In the genomic region with DNA sequence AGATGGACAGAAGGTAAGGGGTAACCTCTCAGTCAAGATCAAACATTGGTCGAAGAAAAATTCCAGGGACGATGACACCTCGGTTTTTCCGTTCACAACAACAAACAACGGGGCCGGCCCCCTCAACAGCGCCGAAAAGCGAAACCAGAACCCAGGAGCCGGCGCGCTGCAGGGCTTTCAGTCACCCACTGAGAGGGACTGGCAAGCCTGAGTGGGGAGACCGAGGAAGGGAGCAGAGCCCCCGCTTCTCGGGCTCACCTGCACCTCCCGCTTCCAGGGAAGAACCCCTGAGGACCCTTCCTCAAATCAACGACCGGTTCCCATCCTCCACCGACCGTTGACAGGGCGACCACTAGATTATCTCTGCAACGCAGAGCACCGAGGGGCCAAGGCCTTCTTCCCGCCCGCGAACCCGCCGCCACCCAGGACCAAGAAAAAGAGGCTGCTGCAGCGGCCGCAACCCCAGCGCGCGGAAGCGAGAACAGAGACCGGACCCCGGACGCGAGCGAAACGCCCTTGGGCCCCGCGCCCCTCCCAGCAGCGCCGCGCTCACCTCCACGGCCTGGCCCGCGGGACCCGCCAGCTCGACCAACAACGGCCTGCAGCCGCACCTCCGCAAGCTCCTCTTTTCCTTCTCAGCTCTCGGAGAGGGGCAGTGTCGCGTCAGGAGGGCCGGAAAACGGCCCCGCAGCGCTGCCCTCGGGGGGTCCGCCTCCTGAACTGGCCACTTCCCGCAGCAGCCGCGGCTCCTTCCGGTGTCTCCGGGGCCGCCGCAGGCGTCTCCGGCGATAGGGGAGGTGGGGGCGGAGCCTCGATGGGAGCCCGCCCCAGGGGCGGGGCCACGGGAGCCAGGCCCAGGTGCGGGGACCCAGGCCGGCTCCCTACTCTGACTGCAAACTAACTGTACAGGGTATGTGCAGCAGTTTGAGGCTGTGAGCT, we compare ENCODE assay signal across 1 cellular context.
TF ChIP-seq lines count a peak whose summit lies in the region.

A gene (minus strand): TSS at position 763 of the 939 bp plus-strand sequence. CDS start 18,155 bp downstream, outside the sequence.

TF ChIP-seq in HepG2, 621 proteins besides CTCF, POLR2A, EP300 and RAD21 (continued from another document and continues in another):
- TF ChIP-seq, protein P1, sequence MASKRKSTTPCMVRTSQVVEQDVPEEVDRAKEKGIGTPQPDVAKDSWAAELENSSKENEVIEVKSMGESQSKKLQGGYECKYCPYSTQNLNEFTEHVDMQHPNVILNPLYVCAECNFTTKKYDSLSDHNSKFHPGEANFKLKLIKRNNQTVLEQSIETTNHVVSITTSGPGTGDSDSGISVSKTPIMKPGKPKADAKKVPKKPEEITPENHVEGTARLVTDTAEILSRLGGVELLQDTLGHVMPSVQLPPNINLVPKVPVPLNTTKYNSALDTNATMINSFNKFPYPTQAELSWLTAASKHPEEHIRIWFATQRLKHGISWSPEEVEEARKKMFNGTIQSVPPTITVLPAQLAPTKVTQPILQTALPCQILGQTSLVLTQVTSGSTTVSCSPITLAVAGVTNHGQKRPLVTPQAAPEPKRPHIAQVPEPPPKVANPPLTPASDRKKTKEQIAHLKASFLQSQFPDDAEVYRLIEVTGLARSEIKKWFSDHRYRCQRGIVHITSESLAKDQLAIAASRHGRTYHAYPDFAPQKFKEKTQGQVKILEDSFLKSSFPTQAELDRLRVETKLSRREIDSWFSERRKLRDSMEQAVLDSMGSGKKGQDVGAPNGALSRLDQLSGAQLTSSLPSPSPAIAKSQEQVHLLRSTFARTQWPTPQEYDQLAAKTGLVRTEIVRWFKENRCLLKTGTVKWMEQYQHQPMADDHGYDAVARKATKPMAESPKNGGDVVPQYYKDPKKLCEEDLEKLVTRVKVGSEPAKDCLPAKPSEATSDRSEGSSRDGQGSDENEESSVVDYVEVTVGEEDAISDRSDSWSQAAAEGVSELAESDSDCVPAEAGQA (IDR thresholded peaks at IDR 0.05; ENCODE audit: low read depth) = no peak
- TF ChIP-seq, protein P1 (CRISPR knock-in tag; IDR thresholded peaks at IDR 0.05; ENCODE audit: borderline replicate concordance) = no peak; the same call in 1 of the 2 replicates
- TF ChIP-seq, protein P2, sequence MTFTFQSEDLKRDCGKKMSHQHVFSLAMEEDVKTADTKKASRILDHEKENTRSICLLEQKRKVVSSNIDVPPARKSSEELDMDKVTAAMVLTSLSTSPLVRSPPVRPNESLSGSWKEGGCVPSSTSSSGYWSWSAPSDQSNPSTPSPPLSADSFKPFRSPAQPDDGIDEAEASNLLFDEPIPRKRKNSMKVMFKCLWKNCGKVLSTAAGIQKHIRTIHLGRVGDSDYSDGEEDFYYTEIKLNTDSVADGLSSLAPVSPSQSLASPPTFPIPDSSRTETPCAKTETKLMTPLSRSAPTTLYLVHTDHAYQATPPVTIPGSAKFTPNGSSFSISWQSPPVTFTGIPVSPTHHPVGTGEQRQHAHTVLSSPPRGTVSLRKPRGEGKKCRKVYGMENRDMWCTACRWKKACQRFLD (CRISPR knock-in tag; IDR thresholded peaks at IDR 0.05; ENCODE audit: borderline replicate concordance) = 0 out of 2 replicates have a peak, but pooled peaks have one; percentile 88
- no peak for TF ChIP-seq ADNP (CRISPR knock-in tag; IDR thresholded peaks at IDR 0.05)
- TF ChIP-seq, protein P3, sequence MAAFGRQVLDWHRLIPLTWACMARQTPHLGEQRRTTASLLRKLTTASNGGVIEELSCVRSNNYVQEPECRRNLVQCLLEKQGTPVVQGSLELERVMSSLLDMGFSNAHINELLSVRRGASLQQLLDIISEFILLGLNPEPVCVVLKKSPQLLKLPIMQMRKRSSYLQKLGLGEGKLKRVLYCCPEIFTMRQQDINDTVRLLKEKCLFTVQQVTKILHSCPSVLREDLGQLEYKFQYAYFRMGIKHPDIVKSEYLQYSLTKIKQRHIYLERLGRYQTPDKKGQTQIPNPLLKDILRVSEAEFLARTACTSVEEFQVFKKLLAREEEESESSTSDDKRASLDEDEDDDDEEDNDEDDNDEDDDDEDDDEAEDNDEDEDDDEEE (CRISPR knock-in tag; IDR thresholded peaks at IDR 0.05) = no peak
- TF ChIP-seq, protein P4, sequence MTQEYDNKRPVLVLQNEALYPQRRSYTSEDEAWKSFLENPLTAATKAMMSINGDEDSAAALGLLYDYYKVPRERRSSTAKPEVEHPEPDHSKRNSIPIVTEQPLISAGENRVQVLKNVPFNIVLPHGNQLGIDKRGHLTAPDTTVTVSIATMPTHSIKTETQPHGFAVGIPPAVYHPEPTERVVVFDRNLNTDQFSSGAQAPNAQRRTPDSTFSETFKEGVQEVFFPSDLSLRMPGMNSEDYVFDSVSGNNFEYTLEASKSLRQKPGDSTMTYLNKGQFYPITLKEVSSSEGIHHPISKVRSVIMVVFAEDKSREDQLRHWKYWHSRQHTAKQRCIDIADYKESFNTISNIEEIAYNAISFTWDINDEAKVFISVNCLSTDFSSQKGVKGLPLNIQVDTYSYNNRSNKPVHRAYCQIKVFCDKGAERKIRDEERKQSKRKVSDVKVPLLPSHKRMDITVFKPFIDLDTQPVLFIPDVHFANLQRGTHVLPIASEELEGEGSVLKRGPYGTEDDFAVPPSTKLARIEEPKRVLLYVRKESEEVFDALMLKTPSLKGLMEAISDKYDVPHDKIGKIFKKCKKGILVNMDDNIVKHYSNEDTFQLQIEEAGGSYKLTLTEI (CRISPR knock-in tag; conservative IDR thresholded peaks at IDR 0.05) = no peak
- TF ChIP-seq, protein P5, sequence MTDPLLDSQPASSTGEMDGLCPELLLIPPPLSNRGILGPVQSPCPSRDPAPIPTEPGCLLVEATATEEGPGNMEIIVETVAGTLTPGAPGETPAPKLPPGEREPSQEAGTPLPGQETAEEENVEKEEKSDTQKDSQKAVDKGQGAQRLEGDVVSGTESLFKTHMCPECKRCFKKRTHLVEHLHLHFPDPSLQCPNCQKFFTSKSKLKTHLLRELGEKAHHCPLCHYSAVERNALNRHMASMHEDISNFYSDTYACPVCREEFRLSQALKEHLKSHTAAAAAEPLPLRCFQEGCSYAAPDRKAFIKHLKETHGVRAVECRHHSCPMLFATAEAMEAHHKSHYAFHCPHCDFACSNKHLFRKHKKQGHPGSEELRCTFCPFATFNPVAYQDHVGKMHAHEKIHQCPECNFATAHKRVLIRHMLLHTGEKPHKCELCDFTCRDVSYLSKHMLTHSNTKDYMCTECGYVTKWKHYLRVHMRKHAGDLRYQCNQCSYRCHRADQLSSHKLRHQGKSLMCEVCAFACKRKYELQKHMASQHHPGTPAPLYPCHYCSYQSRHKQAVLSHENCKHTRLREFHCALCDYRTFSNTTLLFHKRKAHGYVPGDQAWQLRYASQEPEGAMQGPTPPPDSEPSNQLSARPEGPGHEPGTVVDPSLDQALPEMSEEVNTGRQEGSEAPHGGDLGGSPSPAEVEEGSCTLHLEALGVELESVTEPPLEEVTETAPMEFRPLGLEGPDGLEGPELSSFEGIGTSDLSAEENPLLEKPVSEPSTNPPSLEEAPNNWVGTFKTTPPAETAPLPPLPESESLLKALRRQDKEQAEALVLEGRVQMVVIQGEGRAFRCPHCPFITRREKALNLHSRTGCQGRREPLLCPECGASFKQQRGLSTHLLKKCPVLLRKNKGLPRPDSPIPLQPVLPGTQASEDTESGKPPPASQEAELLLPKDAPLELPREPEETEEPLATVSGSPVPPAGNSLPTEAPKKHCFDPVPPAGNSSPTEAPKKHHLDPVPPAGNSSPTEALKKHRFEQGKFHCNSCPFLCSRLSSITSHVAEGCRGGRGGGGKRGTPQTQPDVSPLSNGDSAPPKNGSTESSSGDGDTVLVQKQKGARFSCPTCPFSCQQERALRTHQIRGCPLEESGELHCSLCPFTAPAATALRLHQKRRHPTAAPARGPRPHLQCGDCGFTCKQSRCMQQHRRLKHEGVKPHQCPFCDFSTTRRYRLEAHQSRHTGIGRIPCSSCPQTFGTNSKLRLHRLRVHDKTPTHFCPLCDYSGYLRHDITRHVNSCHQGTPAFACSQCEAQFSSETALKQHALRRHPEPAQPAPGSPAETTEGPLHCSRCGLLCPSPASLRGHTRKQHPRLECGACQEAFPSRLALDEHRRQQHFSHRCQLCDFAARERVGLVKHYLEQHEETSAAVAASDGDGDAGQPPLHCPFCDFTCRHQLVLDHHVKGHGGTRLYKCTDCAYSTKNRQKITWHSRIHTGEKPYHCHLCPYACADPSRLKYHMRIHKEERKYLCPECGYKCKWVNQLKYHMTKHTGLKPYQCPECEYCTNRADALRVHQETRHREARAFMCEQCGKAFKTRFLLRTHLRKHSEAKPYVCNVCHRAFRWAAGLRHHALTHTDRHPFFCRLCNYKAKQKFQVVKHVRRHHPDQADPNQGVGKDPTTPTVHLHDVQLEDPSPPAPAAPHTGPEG (CRISPR knock-in tag; IDR thresholded peaks at IDR 0.05) = peak; percentile 88
- TF ChIP-seq TCF7L2 (IDR thresholded peaks at IDR 0.05; ENCODE audit: low read depth, low read length) = no peak
- TF ChIP-seq ZNF878 (CRISPR knock-in tag; IDR thresholded peaks at IDR 0.05) = 0 out of 2 replicates have a peak, but pooled peaks have one; percentile 25
- 0 out of 2 replicates have a peak, but pooled peaks have one; percentile 42 for TF ChIP-seq ZNF557 (CRISPR knock-in tag; IDR thresholded peaks at IDR 0.05)
- peak; percentile 63; the same call in 1 of the 2 replicates for TF ChIP-seq ZNF232 (CRISPR knock-in tag; IDR thresholded peaks at IDR 0.05; ENCODE audit: borderline replicate concordance)
- no peak for TF ChIP-seq TAF15 (IDR thresholded peaks at IDR 0.05; ENCODE audit: low read depth, low read length, poor library complexity, severe bottlenecking)
- TF ChIP-seq, protein P6, sequence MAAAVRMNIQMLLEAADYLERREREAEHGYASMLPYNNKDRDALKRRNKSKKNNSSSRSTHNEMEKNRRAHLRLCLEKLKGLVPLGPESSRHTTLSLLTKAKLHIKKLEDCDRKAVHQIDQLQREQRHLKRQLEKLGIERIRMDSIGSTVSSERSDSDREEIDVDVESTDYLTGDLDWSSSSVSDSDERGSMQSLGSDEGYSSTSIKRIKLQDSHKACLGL (CRISPR knock-in tag; IDR thresholded peaks at IDR 0.05) = no peak; the same call in 1 of the 2 replicates
- TF ChIP-seq, protein P7, sequence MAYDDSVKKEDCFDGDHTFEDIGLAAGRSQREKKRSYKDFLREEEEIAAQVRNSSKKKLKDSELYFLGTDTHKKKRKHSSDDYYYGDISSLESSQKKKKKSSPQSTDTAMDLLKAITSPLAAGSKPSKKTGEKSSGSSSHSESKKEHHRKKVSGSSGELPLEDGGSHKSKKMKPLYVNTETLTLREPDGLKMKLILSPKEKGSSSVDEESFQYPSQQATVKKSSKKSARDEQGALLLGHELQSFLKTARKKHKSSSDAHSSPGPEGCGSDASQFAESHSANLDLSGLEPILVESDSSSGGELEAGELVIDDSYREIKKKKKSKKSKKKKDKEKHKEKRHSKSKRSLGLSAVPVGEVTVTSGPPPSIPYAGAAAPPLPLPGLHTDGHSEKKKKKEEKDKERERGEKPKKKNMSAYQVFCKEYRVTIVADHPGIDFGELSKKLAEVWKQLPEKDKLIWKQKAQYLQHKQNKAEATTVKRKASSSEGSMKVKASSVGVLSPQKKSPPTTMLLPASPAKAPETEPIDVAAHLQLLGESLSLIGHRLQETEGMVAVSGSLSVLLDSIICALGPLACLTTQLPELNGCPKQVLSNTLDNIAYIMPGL (CRISPR knock-in tag; IDR thresholded peaks at IDR 0.05; ENCODE audit: borderline replicate concordance in 1 of 2, low read depth in 1 of 2) = peak; percentile 76 to 96; a peak in 3 of 4 replicates
- TF ChIP-seq ZNF546 (CRISPR knock-in tag; conservative IDR thresholded peaks at IDR 0.05) = no peak
- TF ChIP-seq RBFOX2 (IDR thresholded peaks at IDR 0.05; ENCODE audit: low read depth, low read length) = peak; percentile 91
- TF ChIP-seq HIVEP1 (CRISPR knock-in tag; IDR thresholded peaks at IDR 0.05) = peak; percentile 51; the same call in 1 of the 2 replicates
- TF ChIP-seq GATAD1 (CRISPR knock-in tag; IDR thresholded peaks at IDR 0.05) = peak; percentile 73; the same call in 1 of the 2 replicates
- no peak for TF ChIP-seq U2AF2 (IDR thresholded peaks at IDR 0.05; ENCODE audit: low read depth, low read length)
